ENCODE assay signal across 9 cellular contexts in genomic region chr21:31730687-31731111, GRCh38. TPM values are rescaled to one million over a fixed set of nuclear protein-coding genes. Genes with fewer than 3 reads are reported as not detected.
DNase-seq lines count a peak whose midpoint lies in the region; ATAC-seq and TF ChIP-seq lines count a peak whose summit lies in the region.
"Had no signal": no experiment of that assay in that cellular context is flagged by ENCODE, and none has a peak within 500 bp of the region (broad histone marks: within the 10 kb centered on the region; RNA-seq: fewer than 3 reads in every experiment).

No MANE protein-coding gene starts in this region.

- no peaks in the 10 kb centered on the region for H3K27me3 Mint-ChIP-seq in activated naive CD8-positive, alpha-beta T cell treated with anti-CD3 and anti-CD28 coated beads, Interleukin-2, amount 50 U/mL, for 24 hours

- H3K9me3 Mint-ChIP-seq in activated naive CD8-positive, alpha-beta T cell treated with anti-CD3 and anti-CD28 coated beads, Interleukin-2, amount 50 U/mL, for 24 hours: no peaks in the 10 kb centered on the region
- H3K9me3 Mint-ChIP-seq: stimulated activated effector memory CD8-positive, alpha-beta T cell treated with anti-CD3 and anti-CD28 coated beads, Interleukin-12 subunit alpha, Interleukin-12 subunit beta, amount 100 ng/mL, for 72 hours had no signal

- H3K4me1 Mint-ChIP-seq in activated naive CD8-positive, alpha-beta T cell treated with anti-CD3 and anti-CD28 coated beads, Interleukin-2, amount 50 U/mL, for 24 hours: peaks cover 18% of the 10 kb centered on the region

- no peak overlapping the region for H3K4me3 Mint-ChIP-seq in activated naive CD8-positive, alpha-beta T cell treated with anti-CD3 and anti-CD28 coated beads, Interleukin-2, amount 50 U/mL, for 24 hours
- H3K4me3 Mint-ChIP-seq: stimulated activated effector memory CD8-positive, alpha-beta T cell treated with anti-CD3 and anti-CD28 coated beads, Interleukin-12 subunit alpha, Interleukin-12 subunit beta, amount 100 ng/mL, for 72 hours had no signal

- H3K27me3 ChIP-seq in iPS-15b (ENCODE audit: control insufficient read depth, insufficient read depth, low read length) (no peaks in the 10 kb centered on the region), skeletal muscle tissue (ENCODE audit: control insufficient read depth in 3 of 3, insufficient read depth in 3 of 3, low read length in 3 of 3) (no peaks in the 10 kb centered on the region)

- H3K9ac ChIP-seq in iPS-15b (ENCODE audit: low read depth, low read length): peak overlapping the region; percentile 47
- H3K9ac ChIP-seq in skeletal muscle tissue (ENCODE audit: low read depth in 1 of 3, low read length in 3 of 3): peak overlapping the region; percentile 81 to 93 (median 90)

- peak overlapping the region; percentile 67 for H3K4me3 ChIP-seq in Jurkat, Clone E6-1 (ENCODE audit: low read length)
- peak overlapping the region; percentile 81 for H3K4me3 ChIP-seq in iPS-15b (ENCODE audit: low read depth, low read length)
- H3K4me3 ChIP-seq in skeletal muscle tissue (ENCODE audit: low read length in 3 of 3): peak overlapping the region; percentile 80 to 88 (median 82)

- no peak for ATAC-seq in activated naive CD8-positive, alpha-beta T cell treated with anti-CD3 and anti-CD28 coated beads, Interleukin-2, amount 50 U/mL, for 24 hours
- no peak for ATAC-seq in GM19324 (IDR thresholded peaks at IDR 0.05; ENCODE audit: low FRiP score, unreplicated experiment)
- no peak for ATAC-seq in omental fat pad (ENCODE audit: low FRiP score)

- peak overlapping the region; percentile 76 for H3K27ac Mint-ChIP-seq in activated naive CD8-positive, alpha-beta T cell treated with anti-CD3 and anti-CD28 coated beads, Interleukin-2, amount 50 U/mL, for 24 hours
- H3K27ac Mint-ChIP-seq: stimulated activated effector memory CD8-positive, alpha-beta T cell treated with anti-CD3 and anti-CD28 coated beads, Interleukin-12 subunit alpha, Interleukin-12 subunit beta, amount 100 ng/mL, for 72 hours had no signal

- H3K36me3 Mint-ChIP-seq in activated naive CD8-positive, alpha-beta T cell treated with anti-CD3 and anti-CD28 coated beads, Interleukin-2, amount 50 U/mL, for 24 hours (ENCODE audit: low read depth): peaks cover 16% of the 10 kb centered on the region
- H3K36me3 Mint-ChIP-seq: stimulated activated effector memory CD8-positive, alpha-beta T cell treated with anti-CD3 and anti-CD28 coated beads, Interleukin-12 subunit alpha, Interleukin-12 subunit beta, amount 100 ng/mL, for 72 hours had no signal

- TF ChIP-seq CTCF in omental fat pad (IDR thresholded peaks at IDR 0.05): no peak

- DNase-seq in D341Med (ENCODE audit: low spot score): peak; percentile 54
- DNase-seq in Jurkat, Clone E6-1 (ENCODE audit: low read depth, low spot score): no peak
- peak; percentile 9 for DNase-seq in activated naive CD8-positive, alpha-beta T cell treated with anti-CD3 and anti-CD28 coated beads, Interleukin-2, amount 50 U/mL, for 24 hours
- DNase-seq in omental fat pad (ENCODE audit: low spot score): no peak
- no peak for DNase-seq in NCI-H1930 (lab: John Stamatoyannopoulos, UW)

- H3K9me3 ChIP-seq in iPS-15b (ENCODE audit: control insufficient read depth, insufficient read depth, low read length) (no peaks in the 10 kb centered on the region), skeletal muscle tissue (ENCODE audit: control insufficient read depth in 3 of 3, low read length in 3 of 3) (no peaks in the 10 kb centered on the region)

- H3K36me3 ChIP-seq in iPS-15b (ENCODE audit: control insufficient read depth, insufficient read depth, low read length) (no peaks in the 10 kb centered on the region), skeletal muscle tissue (ENCODE audit: control insufficient read depth in 3 of 3, insufficient read depth in 3 of 3, low read length in 3 of 3) (no peaks in the 10 kb centered on the region)

- H3K4me1 ChIP-seq in iPS-15b (ENCODE audit: control insufficient read depth, insufficient read depth, low read length) (peaks cover 23% of the 10 kb centered on the region), skeletal muscle tissue (ENCODE audit: control insufficient read depth in 3 of 3, insufficient read depth in 3 of 3, low read length in 3 of 3) (peaks cover 25 to 43% (median 32%) of the 10 kb centered on the region in 3 donors)

- peak overlapping the region; percentile 95 for H3K27ac ChIP-seq in skeletal muscle tissue (ENCODE audit: low read depth, low read length)

RNA-seq across cellular contexts. Expression of gene SCAF4, which starts 1.2 kb away (rescaled TPM):
- 40.1 TPM for polyA plus RNA-seq in Jurkat, Clone E6-1 (2012; ENCODE audit: insufficient read depth, insufficient read length)
- 8.4 TPM for total RNA-seq in skeletal muscle tissue
- total RNA-seq in omental fat pad: 10 to 100 TPM; 15.8 to 32.8 (median 16.8) TPM

Comparison
In these comparisons a context has a peak if more than half of its experiments do, and no peak if none do; other contexts are left out.
1. DNase-seq: peak in D341Med (single experiment) and activated naive CD8-positive, alpha-beta T cell treated with anti-CD3 and anti-CD28 coated beads, Interleukin-2, amount 50 U/mL, for 24 hours (single experiment); none in Jurkat, Clone E6-1 (single experiment), omental fat pad (single experiment) and NCI-H1930 (0 of 2).
2. Peak in every context shown above with its lines, with median percentiles within 50 percentile points of each other: H3K4me3 ChIP-seq.